ENCODE assay signal across 12 cellular contexts in genomic region chr6:155524249-155524651, GRCh38.
DNase-seq lines count a peak whose midpoint lies in the region; ATAC-seq and TF ChIP-seq lines count a peak whose summit lies in the region.
"Had no signal": no experiment of that assay in that cellular context is flagged by ENCODE, and none has a peak within 500 bp of the region (broad histone marks: within the 10 kb centered on the region; RNA-seq: fewer than 3 reads in every experiment).

No MANE protein-coding gene starts in this region.

- no peaks in the 10 kb centered on the region for H3K36me3 Mint-ChIP-seq in activated naive CD8-positive, alpha-beta T cell treated with anti-CD3 and anti-CD28 coated beads, Interleukin-2, amount 50 U/mL, for 24 hours (ENCODE audit: low read depth)

- H3K9me3 ChIP-seq in HUES48 (ENCODE audit: control insufficient read depth, insufficient read depth, low read length) (no peaks in the 10 kb centered on the region), left lung (no peaks in the 10 kb centered on the region), right lobe of liver (no peaks in the 10 kb centered on the region), upper lobe of right lung (no peaks in the 10 kb centered on the region)
- H3K9me3 ChIP-seq: transverse colon had no signal

- H3K4me3 ChIP-seq in HUES48 (ENCODE audit: low read depth, low read length): no peak overlapping the region
- H3K4me3 ChIP-seq in left lung: no peak overlapping the region
- H3K4me3 ChIP-seq in right lobe of liver: no peak overlapping the region
- H3K4me3 ChIP-seq in upper lobe of right lung: no peak overlapping the region
- H3K4me3 ChIP-seq: transverse colon had no signal

- peaks cover 18% of the 10 kb centered on the region for H3K4me1 Mint-ChIP-seq in activated naive CD8-positive, alpha-beta T cell treated with anti-CD3 and anti-CD28 coated beads, Interleukin-2, amount 50 U/mL, for 24 hours

- H3K9ac ChIP-seq in HUES48 (ENCODE audit: low read depth, low read length): no peak overlapping the region

- TF ChIP-seq CTCF in left lung (IDR thresholded peaks at IDR 0.05) (no peak), right lobe of liver (IDR thresholded peaks at IDR 0.05) (no peak), upper lobe of right lung (IDR thresholded peaks at IDR 0.05) (no peak)

- H3K27ac ChIP-seq in HUES48 (ENCODE audit: low read depth, low read length) (peak overlapping the region; percentile 73), left lung (no peak overlapping the region), right lobe of liver (no peak overlapping the region), upper lobe of right lung (no peak overlapping the region)
- H3K27ac ChIP-seq: 22Rv1, transverse colon had no signal

- peak overlapping the region; percentile 77 for H3K27ac Mint-ChIP-seq in activated naive CD8-positive, alpha-beta T cell treated with anti-CD3 and anti-CD28 coated beads, Interleukin-2, amount 50 U/mL, for 24 hours

- H3K9me3 Mint-ChIP-seq in activated naive CD8-positive, alpha-beta T cell treated with anti-CD3 and anti-CD28 coated beads, Interleukin-2, amount 50 U/mL, for 24 hours: peaks cover 4% of the 10 kb centered on the region

- H3K4me3 Mint-ChIP-seq in activated naive CD8-positive, alpha-beta T cell treated with anti-CD3 and anti-CD28 coated beads, Interleukin-2, amount 50 U/mL, for 24 hours: no peak overlapping the region

- H3K4me1 ChIP-seq in HUES48 (ENCODE audit: control insufficient read depth, insufficient read depth, low read length) (peaks cover 13% of the 10 kb centered on the region), left lung (peaks cover 0 to 4% of the 10 kb centered on the region in 2 donors), right lobe of liver (no peaks in the 10 kb centered on the region), upper lobe of right lung (no peaks in the 10 kb centered on the region)

- no peaks in the 10 kb centered on the region for H3K27me3 Mint-ChIP-seq in activated naive CD8-positive, alpha-beta T cell treated with anti-CD3 and anti-CD28 coated beads, Interleukin-2, amount 50 U/mL, for 24 hours

- no peaks in the 10 kb centered on the region for H3K36me3 ChIP-seq in HUES48 (ENCODE audit: control insufficient read depth, insufficient read depth, low read length)
- no peaks in the 10 kb centered on the region for H3K36me3 ChIP-seq in left lung
- H3K36me3 ChIP-seq in right lobe of liver: no peaks in the 10 kb centered on the region
- no peaks in the 10 kb centered on the region for H3K36me3 ChIP-seq in upper lobe of right lung
- H3K36me3 ChIP-seq: transverse colon had no signal

- no peak for TF ChIP-seq POLR2A in right lobe of liver (IDR thresholded peaks at IDR 0.05)

- peak; percentile 34 for DNase-seq in DMS53 (lab: John Stamatoyannopoulos, UW)
- DNase-seq in DMS53 treated with DMSO at 0.1 percent for 48 hours (lab: John Stamatoyannopoulos, UW; ENCODE audit: unreplicated experiment): no peak
- no peak for DNase-seq in activated naive CD8-positive, alpha-beta T cell treated with anti-CD3 and anti-CD28 coated beads, Interleukin-2, amount 50 U/mL, for 24 hours
- no peak for DNase-seq in left lung
- no peak for DNase-seq in right lobe of liver
- DNase-seq in upper lobe of right lung: no peak
- no peak for DNase-seq in NCI-H2196 treated with DMSO at 0.1 percent for 48 hours (lab: John Stamatoyannopoulos, UW; ENCODE audit: unreplicated experiment)
- DNase-seq: GDM1, NCI-H2029, transverse colon had no signal

- peak; percentile 77 for ATAC-seq in activated naive CD8-positive, alpha-beta T cell treated with anti-CD3 and anti-CD28 coated beads, Interleukin-2, amount 50 U/mL, for 24 hours
- ATAC-seq in left lung (peak; percentile 66), right lobe of liver (no peak), upper lobe of right lung (no peak)

- intact Hi-C loops in left lung (cut with DNase I) (no loop called here), right lobe of liver (cut with DNase I) (loop anchor here in 1 of 2 donors (10.0 kb wide), 1 partner anchor 189 kb away; no protein-coding TSS in a partner anchor), upper lobe of right lung (cut with DNase I) (no loop called here)

- 83% methylated on average over 2 of the region's 2 CpGs for WGBS in right lobe of liver (ENCODE audit: insufficient coverage, low coverage, low lambda C conversion rate, missing lambda C conversion rate)

- no peaks in the 10 kb centered on the region for H3K27me3 ChIP-seq in HUES48 (ENCODE audit: control insufficient read depth, insufficient read depth, low read length)
- no peaks in the 10 kb centered on the region for H3K27me3 ChIP-seq in left lung
- no peaks in the 10 kb centered on the region for H3K27me3 ChIP-seq in right lobe of liver
- H3K27me3 ChIP-seq in upper lobe of right lung: no peaks in the 10 kb centered on the region
- H3K27me3 ChIP-seq: transverse colon had no signal

Comparison
In these comparisons a context has a peak if more than half of its experiments do, and no peak if none do; other contexts are left out.
1. ATAC-seq: peak in activated naive CD8-positive, alpha-beta T cell treated with anti-CD3 and anti-CD28 coated beads, Interleukin-2, amount 50 U/mL, for 24 hours (single experiment) and left lung (single experiment); none in right lobe of liver (0 of 4) and upper lobe of right lung (single experiment).